In the genomic region with DNA sequence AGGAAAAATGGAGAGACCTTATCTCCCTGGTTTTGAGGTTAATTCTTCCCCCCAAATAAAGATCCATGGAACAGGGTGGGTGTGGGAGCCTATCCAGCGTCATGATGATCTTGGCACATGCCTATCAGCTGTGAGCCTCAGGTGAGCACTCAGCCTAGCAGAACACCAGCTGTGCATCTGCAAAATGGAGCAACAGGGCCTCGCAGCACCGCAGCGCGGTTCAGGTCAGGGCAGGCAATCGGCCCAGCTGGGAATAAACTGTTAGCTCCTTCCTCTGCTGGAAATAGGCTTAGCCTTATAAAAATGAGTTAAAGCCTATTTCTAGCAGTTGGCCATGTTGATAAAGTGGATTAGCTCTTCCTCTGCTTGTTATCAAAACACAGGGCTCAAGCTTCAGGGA, we compare ENCODE assay signal across 14 cellular contexts.
"Had no signal": no experiment of that assay in that cellular context is flagged by ENCODE, and none has a peak within 500 bp of the region (broad histone marks: within the 10 kb centered on the region; RNA-seq: fewer than 3 reads in every experiment).

No MANE protein-coding gene starts in this region.

- H3K36me3 ChIP-seq: tibial artery had no signal

- H3K27ac ChIP-seq: tibial artery had no signal

- H3K4me3 ChIP-seq: tibial artery had no signal

- DNase-seq: activated CD4-positive, alpha-beta T cell treated with anti-CD3 and anti-CD28 coated beads, Interleukin-2, amount 10 ng/mL, durations not matched to agents 7 days and 5 days; activated CD8-positive, alpha-beta memory T cell treated with anti-CD3 and anti-CD28 coated beads, Interleukin-2, amount 50 U/mL, for 4 hours; activated gamma-delta T cell; activated T-cell treated with anti-CD3 and anti-CD28 coated beads, Interleukin-2, amount 50 U/mL, for 48 hours; erythroblast; foreskin melanocyte; kidney glomerular epithelial cell; mesenchymal stem cell; natural killer cell; occipital lobe; stimulated activated naive B cell treated with anti-CD40 and anti-IgM and Interleukin-4, amounts not matched to agents 10 μg/mL and 1 μg/mL and 100 μg/mL, for 72 hours; T-helper 1 cell; T1000 had no signal

- H3K4me1 ChIP-seq: tibial artery had no signal

- H3K9me3 ChIP-seq: tibial artery had no signal
